Comparison of ENCODE assay signal across 12 cellular contexts in the genomic region with DNA sequence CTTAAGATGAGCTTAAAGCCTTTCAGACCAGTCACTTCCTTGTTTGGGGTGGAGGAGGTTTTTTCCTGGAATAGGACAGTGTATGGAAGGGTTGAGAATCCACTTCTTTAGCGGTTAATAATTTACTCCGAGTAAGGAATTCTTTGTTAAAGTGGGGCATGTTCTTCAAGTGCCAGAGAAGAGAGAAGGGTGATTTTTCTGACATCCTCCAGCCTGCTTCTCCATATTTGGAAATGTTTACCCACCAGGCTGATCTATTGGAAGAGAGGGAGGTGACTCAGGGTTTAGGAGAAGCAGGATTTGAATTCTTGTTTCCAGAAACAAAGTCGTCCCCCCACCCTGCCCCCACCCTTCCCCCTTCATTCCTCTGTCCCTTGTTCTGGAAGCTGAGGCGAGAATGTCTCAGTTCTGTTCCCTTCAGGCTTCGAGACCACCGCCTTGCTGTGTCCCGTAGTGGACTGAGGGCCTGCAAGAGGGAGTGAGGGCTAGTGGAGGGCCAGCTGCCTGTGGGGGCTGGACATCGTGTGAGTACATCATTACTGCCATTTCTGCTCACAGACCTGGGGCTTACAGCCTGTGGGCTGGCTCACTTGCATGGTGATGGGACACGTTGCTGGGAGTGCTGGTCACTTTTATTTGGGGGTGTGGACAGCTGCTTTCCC. TPM values are rescaled to one million over a fixed set of nuclear protein-coding genes. Genes with fewer than 3 reads are reported as not detected.
DNase-seq lines count a peak whose midpoint lies in the region; ATAC-seq and TF ChIP-seq lines count a peak whose summit lies in the region.
"Had no signal": no experiment of that assay in that cellular context is flagged by ENCODE, and none has a peak within 500 bp of the region (broad histone marks: within the 10 kb centered on the region; RNA-seq: fewer than 3 reads in every experiment).

No MANE protein-coding gene starts in this region.

- no peaks in the 10 kb centered on the region for H4K20me1 ChIP-seq in DOHH2 (ENCODE audit: control insufficient read depth, insufficient read depth, low read depth, low read length)

- no peak for TF ChIP-seq POLR2A in gastrocnemius medialis (IDR thresholded peaks at IDR 0.05)

- H3K4me1 ChIP-seq in DOHH2 (ENCODE audit: control insufficient read depth, low read length) (peaks cover 88% of the 10 kb centered on the region), gastrocnemius medialis (peaks cover 22 to 34% of the 10 kb centered on the region in 2 donors)

- H3K27ac ChIP-seq in DOHH2 (ENCODE audit: low read depth, low read length) (peak overlapping the region; percentile 90), gastrocnemius medialis (peak overlapping the region; percentile 37 to 97 (median 92))

- H3K4me3 ChIP-seq in DOHH2 (ENCODE audit: low read length) (no peak overlapping the region), WI38 (ENCODE audit: low read depth, low read length) (peak overlapping the region; percentile 70), gastrocnemius medialis (no peak overlapping the region)
- H3K4me3 ChIP-seq: K562 had no signal

- H3K36me3 ChIP-seq in DOHH2 (ENCODE audit: control insufficient read depth, low read length) (peaks cover 5% of the 10 kb centered on the region), gastrocnemius medialis (no peaks in the 10 kb centered on the region)

- no peak overlapping the region for H3K4me2 ChIP-seq in DOHH2 (ENCODE audit: low read length)

- H3K9me3 ChIP-seq in DOHH2 (ENCODE audit: control insufficient read depth, insufficient read depth, low read length): no peaks in the 10 kb centered on the region
- no peaks in the 10 kb centered on the region for H3K9me3 ChIP-seq in gastrocnemius medialis

- peaks cover 33% of the 10 kb centered on the region for H3F3A ChIP-seq in DOHH2 (ENCODE audit: control insufficient read depth, insufficient read depth)

- H3K9me2 ChIP-seq in DOHH2 (replicated peaks; ENCODE audit: control insufficient read depth, low read length): no peaks in the 10 kb centered on the region

- in situ Hi-C loops in gastrocnemius medialis (cut with MboI; ENCODE audit: low sequenced_read_pairs in 4 of 4): loop anchor here in 1 of 4 donors (25.0 kb wide), 1 partner anchor 475 kb away; a partner anchor contains a TSS

- ATAC-seq in gastrocnemius medialis (no peak), GM18867 (IDR thresholded peaks at IDR 0.05; ENCODE audit: unreplicated experiment) (no peak)
- ATAC-seq: K562 had no signal

- intact Hi-C loops in gastrocnemius medialis (cut with DNase I; ENCODE audit: low total_unique reads): no loop called here

- H3K79me2 ChIP-seq in DOHH2 (ENCODE audit: control insufficient read depth, low read length): peaks cover 6% of the 10 kb centered on the region; the same call in 1 of the 2 replicates

- no peaks in the 10 kb centered on the region for H3K27me3 ChIP-seq in DOHH2 (ENCODE audit: control insufficient read depth, low read length)
- no peaks in the 10 kb centered on the region for H3K27me3 ChIP-seq in gastrocnemius medialis

- TF ChIP-seq CTCF in DOHH2 (IDR thresholded peaks at IDR 0.05; ENCODE audit: low read depth, low read length, poor library complexity, severe bottlenecking) (no peak), WI38 (IDR thresholded peaks at IDR 0.05; ENCODE audit: low read depth, low read length) (no peak), gastrocnemius medialis (IDR thresholded peaks at IDR 0.05 in 4 of 5, conservative IDR thresholded peaks at IDR 0.05 in 1 of 5) (no peak)

- DNase-seq in iPS-NIHi11 (ENCODE audit: low spot score) (peak; percentile 76), gastrocnemius medialis (no peak), RKO (ENCODE audit: low spot score) (no peak), NCI-H524 (lab: John Stamatoyannopoulos, UW) (no peak)
- no peak for DNase-seq in stimulated activated CD4-positive, alpha-beta T cell treated with anti-CD3 and anti-CD28 coated beads, Interleukin-4, amount 100 ng/mL, for 4 hours
- DNase-seq: activated CD4-positive, alpha-beta T cell treated with anti-CD3 and anti-CD28 coated beads, Interleukin-2, amount 50 U/mL, for 48 hours; cortex of kidney; stimulated activated naive CD4-positive, alpha-beta T cell had no signal

RNA-seq across cellular contexts. Expression of a gene that starts 58.5 kb away (rescaled TPM):
- total RNA-seq in gastrocnemius medialis: 10 to 100 TPM; 56.0 to 65.7 (median 58.1) TPM
